1 cellular context compared by ENCODE assay signal in genomic region chr14:70237710-70238109, GRCh38.
TF ChIP-seq lines count a peak whose summit lies in the region.

No MANE protein-coding gene starts in this region.

TF ChIP-seq in K562, 482 proteins besides CTCF, POLR2A, EP300 and RAD21 (continued from another document and continues in another):
- TF ChIP-seq SIN3A (IDR thresholded peaks at IDR 0.05; ENCODE audit: borderline replicate concordance in 2 of 2, control insufficient read depth in 1 of 2, low read depth in 2 of 2, low read length in 2 of 2) (no peak), ZNF668 (CRISPR knock-in tag; IDR thresholded peaks at IDR 0.05) (no peak), THRB (CRISPR knock-in tag; conservative IDR thresholded peaks at IDR 0.05) (no peak), BRCA1 (IDR thresholded peaks at IDR 0.05) (no peak), BRCA1 (CRISPR knock-in tag; IDR thresholded peaks at IDR 0.05) (no peak), ZBTB40 (IDR thresholded peaks at IDR 0.05) (no peak), ZBTB40 (CRISPR knock-in tag; IDR thresholded peaks at IDR 0.05) (no peak), XRCC4 (IDR thresholded peaks at IDR 0.05; ENCODE audit: extremely low read depth, insufficient read depth, insufficient read length) (no peak), EGR1 (conservative IDR thresholded peaks at IDR 0.05) (0 out of 2 replicates have a peak, but pooled peaks have one; percentile 48), LARP7 (IDR thresholded peaks at IDR 0.05) (no peak), ARHGAP35 (IDR thresholded peaks at IDR 0.05; ENCODE audit: partially characterized antibody) (no peak), GTF2F1 (IDR thresholded peaks at IDR 0.05; ENCODE audit: low read depth, low read length) (no peak), HEY1 (CRISPR knock-in tag; IDR thresholded peaks at IDR 0.05; ENCODE audit: borderline replicate concordance) (0 out of 2 replicates have a peak, but pooled peaks have one; percentile 55), NFRKB (IDR thresholded peaks at IDR 0.05; ENCODE audit: low read depth) (no peak), SETDB1 (IDR thresholded peaks at IDR 0.05; ENCODE audit: low read length) (no peak), E4F1 (CRISPR knock-in tag; IDR thresholded peaks at IDR 0.05; ENCODE audit: borderline replicate concordance) (no peak), SAFB2 (IDR thresholded peaks at IDR 0.05; ENCODE audit: borderline replicate concordance, low read depth, low read length, severe bottlenecking) (no peak), RBM14 (IDR thresholded peaks at IDR 0.05; ENCODE audit: borderline replicate concordance, insufficient read depth, low read depth, low read length) (no peak), ETV5 (CRISPR knock-in tag; IDR thresholded peaks at IDR 0.05; ENCODE audit: low read depth) (peak; percentile 92), HBP1 (CRISPR knock-in tag; IDR thresholded peaks at IDR 0.05) (no peak)
- TF ChIP-seq, protein P1, sequence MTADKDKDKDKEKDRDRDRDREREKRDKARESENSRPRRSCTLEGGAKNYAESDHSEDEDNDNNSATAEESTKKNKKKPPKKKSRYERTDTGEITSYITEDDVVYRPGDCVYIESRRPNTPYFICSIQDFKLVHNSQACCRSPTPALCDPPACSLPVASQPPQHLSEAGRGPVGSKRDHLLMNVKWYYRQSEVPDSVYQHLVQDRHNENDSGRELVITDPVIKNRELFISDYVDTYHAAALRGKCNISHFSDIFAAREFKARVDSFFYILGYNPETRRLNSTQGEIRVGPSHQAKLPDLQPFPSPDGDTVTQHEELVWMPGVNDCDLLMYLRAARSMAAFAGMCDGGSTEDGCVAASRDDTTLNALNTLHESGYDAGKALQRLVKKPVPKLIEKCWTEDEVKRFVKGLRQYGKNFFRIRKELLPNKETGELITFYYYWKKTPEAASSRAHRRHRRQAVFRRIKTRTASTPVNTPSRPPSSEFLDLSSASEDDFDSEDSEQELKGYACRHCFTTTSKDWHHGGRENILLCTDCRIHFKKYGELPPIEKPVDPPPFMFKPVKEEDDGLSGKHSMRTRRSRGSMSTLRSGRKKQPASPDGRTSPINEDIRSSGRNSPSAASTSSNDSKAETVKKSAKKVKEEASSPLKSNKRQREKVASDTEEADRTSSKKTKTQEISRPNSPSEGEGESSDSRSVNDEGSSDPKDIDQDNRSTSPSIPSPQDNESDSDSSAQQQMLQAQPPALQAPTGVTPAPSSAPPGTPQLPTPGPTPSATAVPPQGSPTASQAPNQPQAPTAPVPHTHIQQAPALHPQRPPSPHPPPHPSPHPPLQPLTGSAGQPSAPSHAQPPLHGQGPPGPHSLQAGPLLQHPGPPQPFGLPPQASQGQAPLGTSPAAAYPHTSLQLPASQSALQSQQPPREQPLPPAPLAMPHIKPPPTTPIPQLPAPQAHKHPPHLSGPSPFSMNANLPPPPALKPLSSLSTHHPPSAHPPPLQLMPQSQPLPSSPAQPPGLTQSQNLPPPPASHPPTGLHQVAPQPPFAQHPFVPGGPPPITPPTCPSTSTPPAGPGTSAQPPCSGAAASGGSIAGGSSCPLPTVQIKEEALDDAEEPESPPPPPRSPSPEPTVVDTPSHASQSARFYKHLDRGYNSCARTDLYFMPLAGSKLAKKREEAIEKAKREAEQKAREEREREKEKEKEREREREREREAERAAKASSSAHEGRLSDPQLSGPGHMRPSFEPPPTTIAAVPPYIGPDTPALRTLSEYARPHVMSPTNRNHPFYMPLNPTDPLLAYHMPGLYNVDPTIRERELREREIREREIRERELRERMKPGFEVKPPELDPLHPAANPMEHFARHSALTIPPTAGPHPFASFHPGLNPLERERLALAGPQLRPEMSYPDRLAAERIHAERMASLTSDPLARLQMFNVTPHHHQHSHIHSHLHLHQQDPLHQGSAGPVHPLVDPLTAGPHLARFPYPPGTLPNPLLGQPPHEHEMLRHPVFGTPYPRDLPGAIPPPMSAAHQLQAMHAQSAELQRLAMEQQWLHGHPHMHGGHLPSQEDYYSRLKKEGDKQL (CRISPR knock-in tag; IDR thresholded peaks at IDR 0.05; ENCODE audit: borderline replicate concordance) = no peak
- TF ChIP-seq, protein P2, sequence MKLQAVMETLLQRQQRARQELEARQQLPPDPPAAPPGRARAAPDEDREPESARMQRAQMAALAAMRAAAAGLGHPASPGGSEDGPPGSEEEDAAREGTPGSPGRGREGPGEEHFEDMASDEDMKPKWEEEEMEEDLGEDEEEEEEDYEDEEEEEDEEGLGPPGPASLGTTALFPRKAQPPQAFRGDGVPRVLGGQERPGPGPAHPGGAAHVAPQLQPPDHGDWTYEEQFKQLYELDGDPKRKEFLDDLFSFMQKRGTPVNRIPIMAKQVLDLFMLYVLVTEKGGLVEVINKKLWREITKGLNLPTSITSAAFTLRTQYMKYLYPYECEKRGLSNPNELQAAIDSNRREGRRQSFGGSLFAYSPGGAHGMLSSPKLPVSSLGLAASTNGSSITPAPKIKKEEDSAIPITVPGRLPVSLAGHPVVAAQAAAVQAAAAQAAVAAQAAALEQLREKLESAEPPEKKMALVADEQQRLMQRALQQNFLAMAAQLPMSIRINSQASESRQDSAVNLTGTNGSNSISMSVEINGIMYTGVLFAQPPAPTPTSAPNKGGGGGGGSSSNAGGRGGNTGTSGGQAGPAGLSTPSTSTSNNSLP (IDR thresholded peaks at IDR 0.05; ENCODE audit: borderline replicate concordance, low read depth, low read length) = 0 out of 2 replicates have a peak, but pooled peaks have one; percentile 11
- TF ChIP-seq, protein P3, sequence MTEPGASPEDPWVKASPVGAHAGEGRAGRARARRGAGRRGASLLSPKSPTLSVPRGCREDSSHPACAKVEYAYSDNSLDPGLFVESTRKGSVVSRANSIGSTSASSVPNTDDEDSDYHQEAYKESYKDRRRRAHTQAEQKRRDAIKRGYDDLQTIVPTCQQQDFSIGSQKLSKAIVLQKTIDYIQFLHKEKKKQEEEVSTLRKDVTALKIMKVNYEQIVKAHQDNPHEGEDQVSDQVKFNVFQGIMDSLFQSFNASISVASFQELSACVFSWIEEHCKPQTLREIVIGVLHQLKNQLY (CRISPR knock-in tag; conservative IDR thresholded peaks at IDR 0.05) = no peak
- TF ChIP-seq, protein P4, sequence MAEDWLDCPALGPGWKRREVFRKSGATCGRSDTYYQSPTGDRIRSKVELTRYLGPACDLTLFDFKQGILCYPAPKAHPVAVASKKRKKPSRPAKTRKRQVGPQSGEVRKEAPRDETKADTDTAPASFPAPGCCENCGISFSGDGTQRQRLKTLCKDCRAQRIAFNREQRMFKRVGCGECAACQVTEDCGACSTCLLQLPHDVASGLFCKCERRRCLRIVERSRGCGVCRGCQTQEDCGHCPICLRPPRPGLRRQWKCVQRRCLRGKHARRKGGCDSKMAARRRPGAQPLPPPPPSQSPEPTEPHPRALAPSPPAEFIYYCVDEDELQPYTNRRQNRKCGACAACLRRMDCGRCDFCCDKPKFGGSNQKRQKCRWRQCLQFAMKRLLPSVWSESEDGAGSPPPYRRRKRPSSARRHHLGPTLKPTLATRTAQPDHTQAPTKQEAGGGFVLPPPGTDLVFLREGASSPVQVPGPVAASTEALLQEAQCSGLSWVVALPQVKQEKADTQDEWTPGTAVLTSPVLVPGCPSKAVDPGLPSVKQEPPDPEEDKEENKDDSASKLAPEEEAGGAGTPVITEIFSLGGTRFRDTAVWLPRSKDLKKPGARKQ (CRISPR knock-in tag; IDR thresholded peaks at IDR 0.05) = no peak
